ENCODE assay signal across 21 cellular contexts in the genomic region with DNA sequence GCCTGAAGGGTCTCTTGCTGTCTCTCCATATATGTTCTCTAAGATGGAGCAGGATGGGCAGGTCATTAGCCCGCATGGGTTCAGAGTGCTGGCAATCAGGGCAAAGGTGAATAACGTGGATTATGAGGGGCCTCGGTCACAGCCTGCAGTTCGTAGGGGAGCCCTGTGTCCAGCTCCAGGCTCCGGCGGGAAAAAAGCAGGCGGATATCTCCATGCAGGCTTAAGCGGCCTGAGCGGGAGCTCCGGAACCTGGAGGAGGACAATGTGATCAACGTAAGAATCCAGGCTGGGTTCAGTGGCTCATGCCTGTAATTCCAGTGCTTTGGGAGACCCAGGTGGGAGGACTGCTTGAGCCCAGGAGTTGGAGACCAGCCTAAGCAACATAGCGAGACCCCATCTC. TPM values are rescaled to one million over a fixed set of nuclear protein-coding genes. Genes with fewer than 3 reads are reported as not detected.
A peak's percentile ranks its signal among the peaks of the same experiment; 100 is the strongest.
DNase-seq lines count a peak whose midpoint lies in the region; ATAC-seq, FAIRE-seq and TF ChIP-seq lines count a peak whose summit lies in the region.
"Had no signal": no experiment of that assay in that cellular context is flagged by ENCODE, and none has a peak within 500 bp of the region (broad histone marks: within the 10 kb centered on the region; RNA-seq: fewer than 3 reads in every experiment).

No MANE protein-coding gene starts in this region.

- H3K27ac Mint-ChIP-seq in activated naive CD8-positive, alpha-beta T cell: peak overlapping the region; percentile 46
- H3K27ac Mint-ChIP-seq in activated naive CD8-positive, alpha-beta T cell treated with anti-CD3 and anti-CD28 coated beads for 36 hours: no peak overlapping the region
- H3K27ac Mint-ChIP-seq in astrocyte (ENCODE audit: unreplicated experiment) (peak overlapping the region; percentile 41), nephron (no peak overlapping the region)
- H3K27ac Mint-ChIP-seq in activated CD4-positive, alpha-beta T cell treated with anti-CD3 and anti-CD28 coated beads, Interleukin-2, amount 10 ng/mL, durations not matched to agents 24 days and 14 days: no peak overlapping the region
- H3K27ac Mint-ChIP-seq: CD8-positive, alpha-beta T cell had no signal

- no peaks in the 10 kb centered on the region for H3K9me3 ChIP-seq in astrocyte (ENCODE audit: insufficient read depth, low read depth, low read length)
- H3K9me3 ChIP-seq: BLaER1 had no signal

- no peak overlapping the region for H3K4me3 ChIP-seq in astrocyte (ENCODE audit: insufficient read depth, low read depth, low read length)
- H3K4me3 ChIP-seq: BLaER1 had no signal

- H3K27me3 ChIP-seq in astrocyte (ENCODE audit: insufficient read depth, low read length): no peaks in the 10 kb centered on the region
- H3K27me3 ChIP-seq: BLaER1 had no signal

- no peak overlapping the region for H3K27ac ChIP-seq in astrocyte (ENCODE audit: low read depth, low read length)
- H3K27ac ChIP-seq: BLaER1 had no signal

- no peaks in the 10 kb centered on the region for H3K27me3 Mint-ChIP-seq in activated naive CD8-positive, alpha-beta T cell
- H3K27me3 Mint-ChIP-seq in activated naive CD8-positive, alpha-beta T cell treated with anti-CD3 and anti-CD28 coated beads for 36 hours: no peaks in the 10 kb centered on the region
- H3K27me3 Mint-ChIP-seq in astrocyte (ENCODE audit: low read depth, unreplicated experiment) (no peaks in the 10 kb centered on the region), nephron (ENCODE audit: low read depth) (no peaks in the 10 kb centered on the region)
- H3K27me3 Mint-ChIP-seq in activated CD4-positive, alpha-beta T cell treated with anti-CD3 and anti-CD28 coated beads, Interleukin-2, amount 10 ng/mL, durations not matched to agents 24 days and 14 days: no peaks in the 10 kb centered on the region

- no peaks in the 10 kb centered on the region for H3K9me3 Mint-ChIP-seq in activated naive CD8-positive, alpha-beta T cell (ENCODE audit: low read depth)
- H3K9me3 Mint-ChIP-seq in activated naive CD8-positive, alpha-beta T cell treated with anti-CD3 and anti-CD28 coated beads for 36 hours: no peaks in the 10 kb centered on the region
- no peaks in the 10 kb centered on the region for H3K9me3 Mint-ChIP-seq in astrocyte (ENCODE audit: unreplicated experiment)
- no peaks in the 10 kb centered on the region for H3K9me3 Mint-ChIP-seq in nephron
- H3K9me3 Mint-ChIP-seq in activated CD4-positive, alpha-beta T cell treated with anti-CD3 and anti-CD28 coated beads, Interleukin-2, amount 10 ng/mL, durations not matched to agents 24 days and 14 days: no peaks in the 10 kb centered on the region
- H3K9me3 Mint-ChIP-seq: CD8-positive, alpha-beta T cell had no signal

- no peak for TF ChIP-seq CTCF in astrocyte (IDR thresholded peaks at IDR 0.05; ENCODE audit: insufficient read depth, low read depth, low read length)
- no peak for TF ChIP-seq CTCF in nephron (IDR thresholded peaks at IDR 0.05; ENCODE audit: unreplicated experiment in 3 of 3)

- peaks cover 39% of the 10 kb centered on the region for H3K36me3 ChIP-seq in astrocyte (ENCODE audit: insufficient read depth, low read length)

- intact Hi-C loops in activated CD4-positive, alpha-beta T cell treated with anti-CD3 and anti-CD28 coated beads, Interleukin-2, amount 10 ng/mL, durations not matched to agents 24 days and 14 days (cut with micrococcal nuclease): no loop called here

- H3K79me2 ChIP-seq in astrocyte (ENCODE audit: insufficient read depth, low read length): peaks cover 53% of the 10 kb centered on the region

- FAIRE-seq in astrocyte (lab: Jason Lieb, UNC): no peak
- FAIRE-seq: D721Med, H54, RCC 7860 had no signal

- H3K4me3 Mint-ChIP-seq in activated naive CD8-positive, alpha-beta T cell: no peak overlapping the region
- H3K4me3 Mint-ChIP-seq in activated naive CD8-positive, alpha-beta T cell treated with anti-CD3 and anti-CD28 coated beads for 36 hours: no peak overlapping the region
- H3K4me3 Mint-ChIP-seq in astrocyte (ENCODE audit: unreplicated experiment) (no peak overlapping the region), nephron (peak overlapping the region; percentile 25 to 44 (median 31))
- H3K4me3 Mint-ChIP-seq in activated CD4-positive, alpha-beta T cell treated with anti-CD3 and anti-CD28 coated beads, Interleukin-2, amount 10 ng/mL, durations not matched to agents 24 days and 14 days: no peak overlapping the region

- peaks cover 28% of the 10 kb centered on the region for H3K4me1 Mint-ChIP-seq in activated naive CD8-positive, alpha-beta T cell (ENCODE audit: low read depth)
- H3K4me1 Mint-ChIP-seq in activated naive CD8-positive, alpha-beta T cell treated with anti-CD3 and anti-CD28 coated beads for 36 hours: peaks cover 22% of the 10 kb centered on the region
- H3K4me1 Mint-ChIP-seq in astrocyte (ENCODE audit: low read depth, unreplicated experiment) (peaks cover 31% of the 10 kb centered on the region), nephron (peaks cover 32% of the 10 kb centered on the region)
- H3K4me1 Mint-ChIP-seq in activated CD4-positive, alpha-beta T cell treated with anti-CD3 and anti-CD28 coated beads, Interleukin-2, amount 10 ng/mL, durations not matched to agents 24 days and 14 days: peaks cover 28% of the 10 kb centered on the region

- H4K20me1 ChIP-seq in astrocyte (ENCODE audit: insufficient read depth, low read length): peaks cover 28% of the 10 kb centered on the region

- H3K4me1 ChIP-seq in astrocyte (ENCODE audit: insufficient read depth, low read length): peaks cover 26% of the 10 kb centered on the region

- H2AFZ ChIP-seq in astrocyte (ENCODE audit: low read depth, low read length): no peak overlapping the region

- H3K36me3 Mint-ChIP-seq in activated naive CD8-positive, alpha-beta T cell: peaks cover 2% of the 10 kb centered on the region
- peaks cover 28% of the 10 kb centered on the region for H3K36me3 Mint-ChIP-seq in activated naive CD8-positive, alpha-beta T cell treated with anti-CD3 and anti-CD28 coated beads for 36 hours
- peaks cover 22% of the 10 kb centered on the region for H3K36me3 Mint-ChIP-seq in astrocyte (ENCODE audit: low read depth, unreplicated experiment)
- H3K36me3 Mint-ChIP-seq in nephron (ENCODE audit: low read depth): peaks cover 38% of the 10 kb centered on the region
- peaks cover 40% of the 10 kb centered on the region for H3K36me3 Mint-ChIP-seq in activated CD4-positive, alpha-beta T cell treated with anti-CD3 and anti-CD28 coated beads, Interleukin-2, amount 10 ng/mL, durations not matched to agents 24 days and 14 days (ENCODE audit: low read depth)

- no peak overlapping the region for H3K4me2 ChIP-seq in astrocyte (ENCODE audit: low read length)
- H3K4me2 ChIP-seq: BLaER1 had no signal

- no peak overlapping the region for H3K9ac ChIP-seq in astrocyte (ENCODE audit: low read length)
- H3K9ac ChIP-seq: BLaER1 had no signal

- DNase-seq in activated naive CD8-positive, alpha-beta T cell treated with anti-CD3 and anti-CD28 coated beads for 36 hours: no peak
- DNase-seq in astrocyte (ENCODE audit: low read depth) (no peak), NCI-H345 treated with DMSO at 0.1 percent for 48 hours (lab: John Stamatoyannopoulos, UW; ENCODE audit: unreplicated experiment) (no peak)
- DNase-seq in activated CD8-positive, alpha-beta memory T cell treated with anti-CD3 and anti-CD28 coated beads, Interleukin-2, amount 50 U/mL, for 48 hours: no peak
- no peak for DNase-seq in activated CD4-positive, alpha-beta T cell treated with anti-CD3 and anti-CD28 coated beads, Interleukin-2, amount 10 ng/mL, durations not matched to agents 24 days and 14 days
- DNase-seq: CD8-positive, alpha-beta T cell; DMS79; KG1; NCI-H1105 treated with DMSO at 0.1 percent for 48 hours; NCI-H1694; NCI-H2081 treated with DMSO at 0.1 percent for 48 hours; NCI-H510A; NCI-H748 treated with DMSO at 0.1 percent for 48 hours; Right ventricle myocardium superior had no signal

- no peak for ATAC-seq in GM18511 (IDR thresholded peaks at IDR 0.05; ENCODE audit: unreplicated experiment)
- ATAC-seq: CD8-positive, alpha-beta T cell had no signal

RNA-seq across cellular contexts. Expression of a gene that starts 2.2 kb away (rescaled TPM):
- 100 to 1,000 TPM; 260 to 271 TPM for total RNA-seq in activated naive CD8-positive, alpha-beta T cell treated with anti-CD3 and anti-CD28 coated beads for 36 hours
- total RNA-seq in astrocyte: 83.1 and 85.1 TPM in 2 replicates
- total RNA-seq in activated CD4-positive, alpha-beta T cell treated with anti-CD3 and anti-CD28 coated beads, Interleukin-2, amount 10 ng/mL, durations not matched to agents 24 days and 14 days: 258 and 262 TPM in 2 replicates

RNA-seq across cellular contexts. Expression of a gene that starts 8.7 kb away (rescaled TPM):
- 10 to 100 TPM; 24.3 to 25.4 TPM for total RNA-seq in activated naive CD8-positive, alpha-beta T cell treated with anti-CD3 and anti-CD28 coated beads for 36 hours
- 19.7 and 20.8 TPM in 2 replicates for total RNA-seq in astrocyte
- 32.5 and 37.2 TPM in 2 replicates for total RNA-seq in activated CD4-positive, alpha-beta T cell treated with anti-CD3 and anti-CD28 coated beads, Interleukin-2, amount 10 ng/mL, durations not matched to agents 24 days and 14 days

RNA-seq across cellular contexts. Expression of a gene that starts 10.5 kb away (rescaled TPM):
- total RNA-seq in activated naive CD8-positive, alpha-beta T cell treated with anti-CD3 and anti-CD28 coated beads for 36 hours: 1 to 10 TPM; 3.8 to 4.1 TPM
- total RNA-seq in astrocyte: 68.9 and 76.9 TPM in 2 replicates
- 3.7 and 4.7 TPM in 2 replicates for total RNA-seq in activated CD4-positive, alpha-beta T cell treated with anti-CD3 and anti-CD28 coated beads, Interleukin-2, amount 10 ng/mL, durations not matched to agents 24 days and 14 days

RNA-seq across cellular contexts. Expression of a gene that starts 25.4 kb away (rescaled TPM):
- total RNA-seq in activated naive CD8-positive, alpha-beta T cell treated with anti-CD3 and anti-CD28 coated beads for 36 hours: 100 to 1,000 TPM in 1 of 2 experiments, 10 to 100 TPM in 1; 92.8 to 113 TPM
- 11.0 and 14.1 TPM in 2 replicates for total RNA-seq in astrocyte
- total RNA-seq in activated CD4-positive, alpha-beta T cell treated with anti-CD3 and anti-CD28 coated beads, Interleukin-2, amount 10 ng/mL, durations not matched to agents 24 days and 14 days: 114 and 122 TPM in 2 replicates

RNA-seq across cellular contexts. Expression of a gene that starts 32.7 kb away (rescaled TPM):
- total RNA-seq in activated naive CD8-positive, alpha-beta T cell treated with anti-CD3 and anti-CD28 coated beads for 36 hours: 100 to 1,000 TPM; 264 to 289 TPM
- 366 and 390 TPM in 2 replicates for total RNA-seq in astrocyte
- 335 and 343 TPM in 2 replicates for total RNA-seq in activated CD4-positive, alpha-beta T cell treated with anti-CD3 and anti-CD28 coated beads, Interleukin-2, amount 10 ng/mL, durations not matched to agents 24 days and 14 days

Comparison
In these comparisons a context has a peak if more than half of its experiments do, and no peak if none do; other contexts are left out.
1. H3K27ac Mint-ChIP-seq: peak in activated naive CD8-positive, alpha-beta T cell (single experiment) and astrocyte (single experiment); none in activated naive CD8-positive, alpha-beta T cell treated with anti-CD3 and anti-CD28 coated beads for 36 hours (single experiment), nephron (0 of 3) and activated CD4-positive, alpha-beta T cell treated with anti-CD3 and anti-CD28 coated beads, Interleukin-2, amount 10 ng/mL, durations not matched to agents 24 days and 14 days (single experiment).
2. H3K4me3 Mint-ChIP-seq: peak in nephron (3 of 3); none in activated naive CD8-positive, alpha-beta T cell (single experiment), activated naive CD8-positive, alpha-beta T cell treated with anti-CD3 and anti-CD28 coated beads for 36 hours (single experiment), astrocyte (single experiment) and activated CD4-positive, alpha-beta T cell treated with anti-CD3 and anti-CD28 coated beads, Interleukin-2, amount 10 ng/mL, durations not matched to agents 24 days and 14 days (single experiment).
3. RNA of a gene that starts 10.5 kb away (total RNA-seq): 68.9 to 76.9 TPM in astrocyte; 3.7 to 4.7 TPM in activated CD4-positive, alpha-beta T cell treated with anti-CD3 and anti-CD28 coated beads, Interleukin-2, amount 10 ng/mL, durations not matched to agents 24 days and 14 days and 3.8 to 4.1 TPM in activated naive CD8-positive, alpha-beta T cell treated with anti-CD3 and anti-CD28 coated beads for 36 hours; every median in the first group is over 10 times any median in the second.